Comparison of ENCODE assay signal across 17 cellular contexts in the genomic region with DNA sequence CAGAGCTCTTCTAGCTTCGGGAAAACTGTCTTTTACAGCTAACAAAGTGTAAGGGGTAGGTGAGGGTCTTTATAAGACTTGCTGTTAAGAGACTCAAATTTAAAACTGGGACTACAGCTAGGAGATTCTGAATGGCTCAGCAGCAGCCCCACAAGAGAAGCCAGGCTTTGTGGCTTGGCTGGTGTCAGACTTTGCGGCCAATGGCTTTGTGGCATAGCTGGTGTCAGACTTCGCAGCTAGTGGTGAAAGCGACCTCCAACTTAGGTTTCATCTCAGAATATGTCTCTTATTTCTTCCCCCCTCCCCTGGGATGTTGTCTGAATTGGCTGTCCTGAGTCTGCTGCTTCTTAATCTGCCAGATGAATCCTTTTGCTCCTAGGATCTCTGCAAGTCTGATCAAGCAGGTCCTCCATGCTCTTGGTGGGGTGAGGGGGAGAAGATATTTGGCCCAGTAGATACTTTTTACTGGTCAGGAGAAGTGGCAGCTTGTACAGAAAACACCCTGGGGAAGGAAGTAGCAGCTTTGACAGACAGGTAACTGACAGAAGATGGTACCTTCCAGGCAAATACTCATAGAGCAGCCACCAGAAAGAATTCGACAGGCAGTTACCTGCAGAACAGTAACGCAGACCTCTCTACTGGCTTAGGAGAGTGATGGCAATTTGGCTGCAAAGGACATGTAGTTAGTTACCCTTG.
"Had no signal": no experiment of that assay in that cellular context is flagged by ENCODE, and none has a peak within 500 bp of the region (broad histone marks: within the 10 kb centered on the region; RNA-seq: fewer than 3 reads in every experiment).

No MANE protein-coding gene starts in this region.

- H3K4me3 ChIP-seq: hepatocyte, left lung had no signal

- ATAC-seq: activated CD8-positive, alpha-beta T cell treated with anti-CD3 and anti-CD28 coated beads for 36 hours; left lung; stimulated activated naive CD8-positive, alpha-beta T cell treated with anti-CD3 and anti-CD28 coated beads, Interleukin-15, Interleukin-2, amounts not matched to agents 100 U/mL and 50 U/mL, for 24 hours; T-cell had no signal

- H3K9me3 Mint-ChIP-seq: activated CD4-positive, alpha-beta T cell treated with anti-CD3 and anti-CD28 coated beads, Interleukin-2, amount 10 ng/mL, durations not matched to agents 24 days and 14 days; activated CD8-positive, alpha-beta T cell treated with anti-CD3 and anti-CD28 coated beads for 36 hours; activated T-helper 2 cell treated with anti-CD3 and anti-CD28 coated beads, Interferon-gamma antibody, Interleukin-2, Interleukin-4, amounts not matched to agents 10 μg/mL and 5 μg/mL and 100 μg/mL, durations not matched to agents 14 hours and 24 hours and 36 hours; memory B cell; natural killer cell; T-cell; type B pancreatic cell had no signal

- H3K4me1 ChIP-seq: left lung had no signal

- H3K27me3 ChIP-seq: hepatocyte had no signal

- H3K27ac Mint-ChIP-seq: activated CD4-positive, alpha-beta T cell treated with anti-CD3 and anti-CD28 coated beads, Interleukin-2, amount 10 ng/mL, durations not matched to agents 24 days and 14 days; activated CD8-positive, alpha-beta T cell treated with anti-CD3 and anti-CD28 coated beads for 36 hours; activated T-helper 2 cell treated with anti-CD3 and anti-CD28 coated beads, Interferon-gamma antibody, Interleukin-2, Interleukin-4, amounts not matched to agents 10 μg/mL and 5 μg/mL and 100 μg/mL, durations not matched to agents 14 hours and 24 hours and 36 hours; memory B cell; natural killer cell; T-cell; type B pancreatic cell had no signal

- H3K4me3 Mint-ChIP-seq: activated CD4-positive, alpha-beta T cell treated with anti-CD3 and anti-CD28 coated beads, Interleukin-2, amount 10 ng/mL, durations not matched to agents 24 days and 14 days; activated CD8-positive, alpha-beta T cell treated with anti-CD3 and anti-CD28 coated beads for 36 hours; memory B cell; natural killer cell; T-cell; type B pancreatic cell had no signal

- DNase-seq: activated CD4-positive, alpha-beta T cell treated with anti-CD3 and anti-CD28 coated beads, Interleukin-2, amount 10 ng/mL, durations not matched to agents 24 days and 14 days; activated CD4-positive, CD25-positive, alpha-beta regulatory T cell; activated CD8-positive, alpha-beta T cell treated with anti-CD3 and anti-CD28 coated beads for 36 hours; activated naive CD4-positive, alpha-beta T cell treated with Interleukin-2 at 50 U/mL for 16 hours; activated T-cell treated with anti-CD3 and anti-CD28 coated beads, Interleukin-2, amount 50 U/mL, for 1 hour; anterior cingulate cortex; cerebellar nuclear complex; cortex of kidney; left lung; natural killer cell; SK-N-SH; stimulated activated naive CD8-positive, alpha-beta T cell treated with anti-CD3 and anti-CD28 coated beads, Interleukin-15, Interleukin-2, amounts not matched to agents 100 U/mL and 50 U/mL, for 24 hours; T-cell had no signal

- H3K4me2 ChIP-seq: hepatocyte, SK-N-SH had no signal

- H3K36me3 ChIP-seq: left lung had no signal

- H3K36me3 Mint-ChIP-seq: memory B cell, natural killer cell, T-cell had no signal

- H2AFZ ChIP-seq: hepatocyte had no signal

- H3K9ac ChIP-seq: SK-N-SH had no signal

- H3K27ac ChIP-seq: hepatocyte, left lung had no signal

- H3K9me3 ChIP-seq: left lung, SK-N-SH had no signal
